Comparison of ENCODE assay signal across 23 cellular contexts in genomic region chr22:19231986-19232385, GRCh38.
"Had no signal": no experiment of that assay in that cellular context is flagged by ENCODE, and none has a peak within 500 bp of the region (broad histone marks: within the 10 kb centered on the region; RNA-seq: fewer than 3 reads in every experiment).

No MANE protein-coding gene starts in this region.

- DNase-seq: kidney glomerular epithelial cell; left colon; left lung; lower lobe of right lung; mammary epithelial cell; mesenchymal stem cell; naive thymus-derived CD8-positive, alpha-beta T cell; nucleus accumbens; pancreas; posterior cingulate gyrus; retina; right cardiac atrium; stimulated activated CD4-positive, alpha-beta T cell treated with anti-CD3 and anti-CD28 coated beads, Interleukin-12 subunit alpha, Interleukin-12 subunit beta, amount 100 ng/mL, for 4 hours; stimulated activated CD4-positive, alpha-beta T cell treated with anti-CD3 and anti-CD28 coated beads, Interleukin-15, amount 100 ng/mL, for 24 hours; stimulated activated CD4-positive, alpha-beta T cell treated with anti-CD3 and anti-CD28 coated beads, Interleukin-2, amount 100 ng/mL, for 24 hours; stimulated activated CD4-positive, alpha-beta T cell treated with anti-CD3 and anti-CD28 coated beads, Interleukin-4, amount 100 ng/mL, for 1 hour; stimulated activated naive B cell treated with anti-CD40 and anti-IgM and Interleukin-4, amounts not matched to agents 10 μg/mL and 1 μg/mL and 100 μg/mL, for 72 hours; stimulated activated naive CD8-positive, alpha-beta T cell treated with anti-CD3 and anti-CD28 coated beads, Interleukin-15, Interleukin-2, amounts not matched to agents 100 U/mL and 50 U/mL, for 24 hours; stomach; testis; thyroid gland; transverse colon; upper lobe of left lung had no signal
